13 cellular contexts compared by ENCODE assay signal in the genomic region with DNA sequence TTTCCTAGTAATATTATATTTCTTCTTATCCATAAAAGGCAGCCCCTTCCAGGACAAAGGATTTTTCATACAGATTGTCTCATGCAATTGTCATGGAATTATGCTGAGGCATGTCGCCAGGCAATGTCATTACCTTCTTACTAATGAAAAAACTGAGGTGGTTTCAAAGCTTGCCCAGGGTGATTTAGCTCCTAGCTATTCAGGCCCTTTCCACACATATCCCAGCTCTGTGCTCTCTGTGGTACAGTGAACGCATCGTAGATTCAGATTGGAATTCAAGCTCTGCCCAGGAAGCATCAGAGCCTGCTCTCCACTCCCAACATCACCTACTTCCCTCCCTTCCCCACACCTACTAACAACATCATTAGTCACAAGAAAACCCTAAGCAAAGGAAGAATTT.
DNase-seq lines count a peak whose midpoint lies in the region; ATAC-seq and TF ChIP-seq lines count a peak whose summit lies in the region.
"Had no signal": no experiment of that assay in that cellular context is flagged by ENCODE, and none has a peak within 500 bp of the region (broad histone marks: within the 10 kb centered on the region; RNA-seq: fewer than 3 reads in every experiment).

No MANE protein-coding gene starts in this region.

- POLR2A ChIA-PET in AG04449 (lab: Yijun Ruan, JAX): no interaction called here

- CTCF ChIA-PET in AG04449 (lab: Yijun Ruan, JAX): interaction anchor here (0.8 to 1.3 kb wide), 3 partner anchors 9 to 379 kb away, joined by 3 to 4 read pairs (median 3); no protein-coding TSS in a partner anchor

- H3K4me1 ChIP-seq in mucosa of descending colon (ENCODE audit: low read depth): peaks cover 48% of the 10 kb centered on the region

- H3K9me3 ChIP-seq in mucosa of descending colon: no peaks in the 10 kb centered on the region

- no peaks in the 10 kb centered on the region for H3K36me3 ChIP-seq in mucosa of descending colon (ENCODE audit: low read depth)

- DNase-seq in AG04449 (ENCODE audit: low read depth, low spot score): peak; percentile 69
- peak; percentile 7 for DNase-seq in HK-2 (ENCODE audit: unreplicated experiment)
- DNase-seq in coronary artery (ENCODE audit: low spot score): no peak
- DNase-seq in mucosa of descending colon: no peak
- no peak for DNase-seq in NOMO-1 treated with DMSO at 0.1 percent for 48 hours (lab: John Stamatoyannopoulos, UW; ENCODE audit: unreplicated experiment)
- DNase-seq: activated CD8-positive, alpha-beta memory T cell treated with anti-CD3 and anti-CD28 coated beads, Interleukin-2, amount 50 U/mL, for 4 hours; CD8-positive, alpha-beta T cell; NCI-H774; nucleus accumbens had no signal

- intact Hi-C loops in mucosa of descending colon (cut with DNase I, micrococcal nuclease): no loop called here

- TF ChIP-seq CTCF in AG04449 (IDR thresholded peaks at IDR 0.05; ENCODE audit: insufficient read depth, low read length, missing control alignments) (no peak), coronary artery (IDR thresholded peaks at IDR 0.05) (no peak), mucosa of descending colon (IDR thresholded peaks at IDR 0.05) (no peak)

- H3K4me3 ChIP-seq in AG04449 (ENCODE audit: low read depth, low read length): no peak overlapping the region
- no peak overlapping the region for H3K4me3 ChIP-seq in coronary artery
- no peak overlapping the region for H3K4me3 ChIP-seq in mucosa of descending colon

- ATAC-seq in mucosa of descending colon (peak; percentile 43), HG03565 (IDR thresholded peaks at IDR 0.05; ENCODE audit: unreplicated experiment) (no peak), HG02610 (IDR thresholded peaks at IDR 0.05; ENCODE audit: unreplicated experiment) (no peak), HG03025 (IDR thresholded peaks at IDR 0.05; ENCODE audit: low FRiP score, unreplicated experiment) (no peak)
- ATAC-seq: CD8-positive, alpha-beta T cell had no signal

- H3K27ac ChIP-seq in coronary artery: peak overlapping the region; percentile 82 to 84
- H3K27ac ChIP-seq: KMS-11 had no signal

Comparison
In these comparisons a context has a peak if more than half of its experiments do, and no peak if none do; other contexts are left out.
1. DNase-seq: peak in AG04449 (single experiment) and HK-2 (single experiment); none in coronary artery (single experiment), mucosa of descending colon (0 of 3) and NOMO-1 treated with DMSO at 0.1 percent for 48 hours (single experiment).